In the genomic region with DNA sequence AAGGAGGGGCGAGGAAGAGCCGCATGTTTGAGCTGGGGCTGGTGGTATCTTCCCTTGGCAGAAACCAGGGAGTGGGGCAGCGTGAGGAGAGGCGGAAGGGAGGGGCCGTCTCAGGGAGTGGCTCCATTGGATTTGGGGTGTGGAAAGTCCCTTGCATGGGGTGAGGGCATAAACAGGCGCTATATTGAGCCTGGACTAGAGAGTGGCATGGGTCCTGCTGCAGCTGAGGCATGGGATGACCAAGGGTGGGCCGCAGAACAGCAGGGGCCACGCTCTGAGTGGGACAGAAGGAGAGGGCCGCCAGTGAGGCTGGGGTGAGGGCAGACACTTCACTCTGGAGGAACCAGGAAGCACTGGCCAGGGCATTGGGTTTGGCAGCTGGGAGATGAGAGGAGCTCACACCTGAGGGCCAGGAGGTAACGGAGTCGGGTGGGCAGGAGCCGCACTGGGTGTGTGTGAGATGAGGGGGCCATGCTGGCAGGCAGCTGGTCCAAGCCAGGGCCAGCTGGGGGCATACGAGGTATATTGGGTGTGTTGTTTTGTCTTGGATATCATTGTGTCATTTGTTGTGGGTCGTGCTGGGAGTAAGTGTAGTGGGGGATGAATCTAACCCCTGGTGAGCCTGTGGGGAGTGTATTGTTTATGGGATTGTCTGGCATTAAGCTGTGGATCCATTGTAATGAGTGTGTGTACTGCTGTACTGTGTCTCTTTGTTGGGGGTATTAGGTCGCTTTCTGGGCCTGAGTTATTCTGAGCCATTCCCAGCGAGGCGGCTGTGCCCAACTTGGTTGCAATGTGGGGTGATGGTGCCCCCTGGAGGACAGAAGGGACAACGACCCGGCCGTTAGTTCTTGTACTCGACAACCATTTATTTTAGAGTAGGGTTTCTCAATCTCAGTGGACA, we compare ENCODE assay signal across 8 cellular contexts. TPM values are rescaled to one million over a fixed set of nuclear protein-coding genes. Genes with fewer than 3 reads are reported as not detected.
DNase-seq lines count a peak whose midpoint lies in the region; TF ChIP-seq lines count a peak whose summit lies in the region.
"Not testable (repeated sequence)": the region's sequence is repeated elsewhere in the genome, so short reads cannot be mapped to it uniquely, and the experiment has no call there.

No MANE protein-coding gene starts in this region.

- not testable (repeated sequence) for H3K18ac ChIP-seq in mesendoderm (ENCODE audit: low read length)

- not testable (repeated sequence) for H2BK15ac ChIP-seq in mesendoderm (replicated peaks; ENCODE audit: low read depth)

- peak overlapping the region; percentile 52 to 82 for H3K27ac ChIP-seq in esophagus (ENCODE audit: low read depth in 2 of 2, low read length in 1 of 2)
- H3K27ac ChIP-seq in mesendoderm (ENCODE audit: low read depth, low read length), result not testable (repeated sequence)

- H3K9me3 ChIP-seq in esophagus (ENCODE audit: control insufficient read depth in 2 of 2, insufficient read depth in 1 of 2, low read depth in 1 of 2, low read length in 1 of 2), result not testable (repeated sequence)

- not testable (repeated sequence) for H3K79me1 ChIP-seq in mesendoderm (ENCODE audit: low read length)

- TF ChIP-seq CTCF in GM20000 (IDR thresholded peaks at IDR 0.05; ENCODE audit: extremely low read depth, missing control alignments), result peak; percentile 44

- H3K4me1 ChIP-seq in esophagus (ENCODE audit: control insufficient read depth in 2 of 2, insufficient read depth in 2 of 2, low read length in 1 of 2); mesendoderm (ENCODE audit: control insufficient read depth, low read depth, low read length): not testable (repeated sequence)

- H3K79me2 ChIP-seq in mesendoderm (ENCODE audit: control insufficient read depth, insufficient read depth, low read length), result not testable (repeated sequence)

- not testable (repeated sequence) for H3K4me3 ChIP-seq in esophagus (ENCODE audit: low read depth in 1 of 2, low read length in 2 of 2); mesendoderm (ENCODE audit: low read length)

- peaks cover 2 to 22% of the 10 kb centered on the region in 2 donors for H3K36me3 ChIP-seq in esophagus (ENCODE audit: control insufficient read depth in 2 of 2, insufficient read depth in 2 of 2, low read length in 1 of 2)
- not testable (repeated sequence) for H3K36me3 ChIP-seq in mesendoderm (ENCODE audit: control insufficient read depth, insufficient read depth, low read length)

- H4K8ac ChIP-seq in mesendoderm (ENCODE audit: low read depth, low read length), result not testable (repeated sequence)

- not testable (repeated sequence) for H3K27me3 ChIP-seq in esophagus (ENCODE audit: control insufficient read depth in 1 of 2, insufficient read depth in 2 of 2, low read length in 2 of 2); mesendoderm (ENCODE audit: insufficient read depth, low read length, poor library complexity)

- H3K23ac ChIP-seq in mesendoderm (ENCODE audit: low read length), result not testable (repeated sequence)

- not testable (repeated sequence) for H2AK5ac ChIP-seq in mesendoderm (ENCODE audit: low read length)

- not testable (repeated sequence) for H2BK120ac ChIP-seq in mesendoderm (ENCODE audit: low read depth, low read length)

- 29 to 37% methylated on average over 21 of the region's 21 CpGs for WGBS in esophagus, 2 donors
- no CpG with 5 or more reads among the region's 21 CpGs for WGBS in mesendoderm (ENCODE audit: extremely low coverage, insufficient coverage, low lambda C conversion rate)

- H4K5ac ChIP-seq in mesendoderm (ENCODE audit: low read length), result not testable (repeated sequence)

- not testable (repeated sequence) for H3K4me2 ChIP-seq in mesendoderm (ENCODE audit: low read length)

- H3K56ac ChIP-seq in mesendoderm (ENCODE audit: low read length), result peak overlapping the region; percentile 34

- H3K9ac ChIP-seq in mesendoderm (ENCODE audit: low read length), result not testable (repeated sequence)

- not testable (repeated sequence) for H3K4ac ChIP-seq in mesendoderm (ENCODE audit: low read depth, low read length)

- DNase-seq in AG08396 (ENCODE audit: low spot score) (peak; percentile 52), GM20000 (ENCODE audit: low spot score) (peak; percentile 42), NCI-H2081 (lab: John Stamatoyannopoulos, UW) (peak; percentile 81 to 87), T follicular helper cell (ENCODE audit: low read depth) (peak; percentile 40), activated gamma-delta T cell treated with Interleukin-2 at 50 U/mL for 16 hours (peak; percentile 57), mesendoderm (peak; percentile 58)
- peak; percentile 54 to 58 for DNase-seq in stimulated activated CD4-positive, alpha-beta T cell treated with anti-CD3 and anti-CD28 coated beads, Interleukin-4, amount 100 ng/mL, for 4 hours

- not testable (repeated sequence) for H2BK5ac ChIP-seq in mesendoderm (ENCODE audit: low read length)

RNA-seq across cellular contexts. Expression of gene ARHGAP23, which starts 56.2 kb away (rescaled TPM):
- 10 to 100 TPM; 36.0 to 45.2 TPM for polyA plus RNA-seq in esophagus
- polyA plus RNA-seq in mesendoderm (2013, experiment 1 of 2), result 32.5 TPM
- polyA plus RNA-seq in mesendoderm (2013, experiment 2 of 2), result 31.7 TPM
